ENCODE assay signal across 1 cellular context in the genomic region with DNA sequence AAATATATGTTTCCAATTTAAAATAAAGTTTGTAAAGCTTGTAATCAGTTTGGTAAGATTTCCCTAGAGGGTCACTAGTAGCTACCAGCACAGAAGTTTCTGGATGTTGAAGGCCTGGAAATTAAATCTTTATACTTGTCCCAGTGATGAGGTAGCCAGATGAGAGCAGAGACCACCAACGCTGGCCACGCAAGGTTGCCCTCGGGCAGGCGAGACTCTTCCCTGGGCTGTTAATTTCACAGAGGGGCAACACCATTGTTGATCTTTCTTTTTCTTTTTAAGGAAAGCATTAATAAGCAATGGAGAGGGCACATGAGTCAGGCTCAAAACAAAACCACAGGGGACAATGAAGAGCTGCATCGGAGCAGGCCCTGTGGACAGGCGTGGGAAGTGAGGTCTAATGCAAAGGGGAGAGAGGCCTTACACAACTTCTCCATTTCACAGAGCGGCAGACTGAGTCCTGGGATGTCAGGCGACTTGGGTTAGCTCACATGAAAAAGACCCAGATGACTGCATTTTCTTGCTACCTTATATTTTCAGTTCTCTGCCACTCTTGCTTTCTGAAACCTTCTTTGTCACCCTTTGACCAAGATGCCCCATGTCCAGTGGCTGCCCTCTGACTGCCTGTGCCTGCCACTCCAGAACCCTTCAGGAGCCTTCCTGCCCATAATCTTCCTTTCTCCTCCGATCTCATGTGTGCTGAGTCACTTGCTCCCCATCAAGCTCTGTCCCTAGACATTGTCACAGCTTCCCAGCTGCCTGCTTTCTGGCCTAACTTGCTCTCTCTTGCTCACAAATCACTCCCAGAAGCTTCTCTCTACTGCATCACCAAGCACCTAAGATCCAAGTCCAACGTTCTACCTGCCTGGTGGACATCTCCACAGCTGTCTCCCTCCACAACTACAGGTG.
TF ChIP-seq lines count a peak whose summit lies in the region.

No MANE protein-coding gene starts in this region.

TF ChIP-seq in K562, 482 proteins besides CTCF, POLR2A, EP300 and RAD21 (continued from another document):
- peak; percentile 59; the same call in 1 of the 2 replicates for TF ChIP-seq BCOR (IDR thresholded peaks at IDR 0.05)
- peak; percentile 45; the same call in 1 of the 2 replicates for TF ChIP-seq FOSL1 (tag; conservative IDR thresholded peaks at IDR 0.05)
- TF ChIP-seq, protein P1, sequence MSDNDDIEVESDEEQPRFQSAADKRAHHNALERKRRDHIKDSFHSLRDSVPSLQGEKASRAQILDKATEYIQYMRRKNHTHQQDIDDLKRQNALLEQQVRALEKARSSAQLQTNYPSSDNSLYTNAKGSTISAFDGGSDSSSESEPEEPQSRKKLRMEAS (CRISPR knock-in tag; IDR thresholded peaks at IDR 0.05): 0 out of 2 replicates have a peak, but pooled peaks have one; percentile 17
- TF ChIP-seq RBM25 (IDR thresholded peaks at IDR 0.05; ENCODE audit: low read depth, low read length, severe bottlenecking): peak; percentile 78
- TF ChIP-seq ZNF316 (IDR thresholded peaks at IDR 0.05): peak; percentile 69
- TF ChIP-seq MAFG (tag; conservative IDR thresholded peaks at IDR 0.05): peak; percentile 78
- TF ChIP-seq, protein P2, sequence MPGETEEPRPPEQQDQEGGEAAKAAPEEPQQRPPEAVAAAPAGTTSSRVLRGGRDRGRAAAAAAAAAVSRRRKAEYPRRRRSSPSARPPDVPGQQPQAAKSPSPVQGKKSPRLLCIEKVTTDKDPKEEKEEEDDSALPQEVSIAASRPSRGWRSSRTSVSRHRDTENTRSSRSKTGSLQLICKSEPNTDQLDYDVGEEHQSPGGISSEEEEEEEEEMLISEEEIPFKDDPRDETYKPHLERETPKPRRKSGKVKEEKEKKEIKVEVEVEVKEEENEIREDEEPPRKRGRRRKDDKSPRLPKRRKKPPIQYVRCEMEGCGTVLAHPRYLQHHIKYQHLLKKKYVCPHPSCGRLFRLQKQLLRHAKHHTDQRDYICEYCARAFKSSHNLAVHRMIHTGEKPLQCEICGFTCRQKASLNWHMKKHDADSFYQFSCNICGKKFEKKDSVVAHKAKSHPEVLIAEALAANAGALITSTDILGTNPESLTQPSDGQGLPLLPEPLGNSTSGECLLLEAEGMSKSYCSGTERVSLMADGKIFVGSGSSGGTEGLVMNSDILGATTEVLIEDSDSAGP (CRISPR knock-in tag; IDR thresholded peaks at IDR 0.05): no peak
- peak; percentile 19; the same call in 1 of the 2 replicates for TF ChIP-seq ARID1B (IDR thresholded peaks at IDR 0.05)
- TF ChIP-seq JUNB (CRISPR knock-in tag; conservative IDR thresholded peaks at IDR 0.05): 0 out of 2 replicates have a peak, but pooled peaks have one; percentile 6
- TF ChIP-seq HDAC1 (IDR thresholded peaks at IDR 0.05): no peak
- TF ChIP-seq, protein P3, sequence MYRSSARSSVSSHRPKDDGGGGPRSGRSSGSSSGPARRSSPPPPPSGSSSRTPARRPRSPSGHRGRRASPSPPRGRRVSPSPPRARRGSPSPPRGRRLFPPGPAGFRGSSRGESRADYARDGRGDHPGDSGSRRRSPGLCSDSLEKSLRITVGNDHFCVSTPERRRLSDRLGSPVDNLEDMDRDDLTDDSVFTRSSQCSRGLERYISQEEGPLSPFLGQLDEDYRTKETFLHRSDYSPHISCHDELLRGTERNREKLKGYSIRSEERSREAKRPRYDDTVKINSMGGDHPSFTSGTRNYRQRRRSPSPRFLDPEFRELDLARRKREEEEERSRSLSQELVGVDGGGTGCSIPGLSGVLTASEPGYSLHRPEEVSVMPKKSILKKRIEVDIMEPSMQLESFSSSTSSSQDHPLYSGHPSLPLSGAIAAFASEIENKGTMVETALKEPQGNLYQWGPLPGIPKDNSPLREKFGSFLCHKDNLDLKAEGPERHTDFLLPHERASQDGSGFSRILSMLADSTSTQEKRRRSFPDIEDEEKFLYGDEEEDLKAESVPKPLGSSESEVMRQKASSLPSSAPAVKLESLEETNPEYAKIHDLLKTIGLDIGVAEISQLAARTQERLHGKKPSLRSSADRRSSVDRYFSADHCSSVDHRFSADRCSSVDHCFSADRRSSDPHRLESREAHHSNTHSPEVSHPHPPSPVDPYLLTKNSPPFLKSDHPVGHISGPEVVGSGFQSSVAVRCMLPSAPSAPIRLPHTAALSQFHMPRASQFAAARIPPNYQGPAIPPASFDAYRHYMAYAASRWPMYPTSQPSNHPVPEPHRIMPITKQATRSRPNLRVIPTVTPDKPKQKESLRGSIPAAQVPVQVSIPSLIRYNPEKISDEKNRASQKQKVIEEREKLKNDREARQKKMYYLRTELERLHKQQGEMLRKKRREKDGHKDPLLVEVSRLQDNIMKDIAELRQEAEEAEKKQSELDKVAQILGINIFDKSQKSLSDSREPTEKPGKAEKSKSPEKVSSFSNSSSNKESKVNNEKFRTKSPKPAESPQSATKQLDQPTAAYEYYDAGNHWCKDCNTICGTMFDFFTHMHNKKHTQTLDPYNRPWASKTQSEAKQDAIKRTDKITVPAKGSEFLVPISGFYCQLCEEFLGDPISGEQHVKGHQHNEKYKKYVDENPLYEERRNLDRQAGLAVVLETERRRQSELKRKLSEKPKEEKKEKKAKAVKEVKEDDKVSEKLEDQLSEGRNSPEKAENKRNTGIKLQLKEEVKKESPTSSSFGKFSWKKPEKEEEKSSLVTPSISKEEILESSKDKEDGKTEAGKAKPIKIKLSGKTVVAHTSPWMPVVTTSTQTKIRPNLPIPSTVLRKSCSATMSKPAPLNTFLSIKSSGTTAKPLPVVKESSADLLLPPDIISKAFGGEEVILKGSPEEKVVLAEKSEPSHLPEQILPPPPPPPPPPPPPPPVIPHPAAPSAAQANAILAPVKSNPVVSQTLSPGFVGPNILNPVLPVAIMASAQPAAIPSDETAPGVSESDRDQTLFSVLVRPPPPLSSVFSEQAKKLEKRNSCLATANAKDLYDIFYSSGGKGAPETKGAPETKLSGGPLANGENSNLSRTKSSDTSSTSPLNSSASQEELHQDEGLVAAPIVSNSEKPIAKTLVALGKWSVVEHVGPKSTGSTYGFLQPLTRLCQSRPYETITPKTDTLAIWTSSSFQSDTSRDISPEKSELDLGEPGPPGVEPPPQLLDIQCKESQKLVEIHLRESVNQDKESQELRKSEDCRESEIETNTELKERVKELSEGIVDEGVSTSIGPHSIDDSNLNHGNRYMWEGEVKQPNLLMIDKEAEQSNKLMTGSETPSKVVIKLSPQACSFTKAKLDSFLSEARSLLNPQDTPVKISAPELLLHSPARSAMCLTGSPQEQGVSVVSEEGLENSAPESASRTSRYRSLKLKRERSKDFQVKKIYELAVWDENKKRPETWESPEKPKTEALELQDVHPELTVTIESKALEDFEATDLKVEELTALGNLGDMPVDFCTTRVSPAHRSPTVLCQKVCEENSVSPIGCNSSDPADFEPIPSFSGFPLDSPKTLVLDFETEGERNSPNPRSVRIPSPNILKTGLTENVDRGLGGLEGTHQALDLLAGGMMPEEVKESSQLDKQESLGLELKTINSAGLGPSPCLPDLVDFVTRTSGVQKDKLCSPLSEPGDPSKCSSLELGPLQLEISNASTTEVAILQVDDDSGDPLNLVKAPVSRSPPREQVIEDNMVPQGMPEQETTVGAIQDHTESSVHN (IDR thresholded peaks at IDR 0.05; ENCODE audit: borderline replicate concordance in 1 of 2, low read depth in 1 of 2): no peak
- TF ChIP-seq BRF1 (IDR thresholded peaks at IDR 0.05; ENCODE audit: borderline replicate concordance, extremely low read depth, insufficient read length): no peak
- TF ChIP-seq TAF9B (IDR thresholded peaks at IDR 0.05; ENCODE audit: partially characterized antibody): no peak
- no peak for TF ChIP-seq ZKSCAN8 (CRISPR knock-in tag; IDR thresholded peaks at IDR 0.05)
- no peak for TF ChIP-seq ZNF76 (CRISPR knock-in tag; IDR thresholded peaks at IDR 0.05; ENCODE audit: borderline replicate concordance)
- TF ChIP-seq IRF2 (CRISPR knock-in tag; IDR thresholded peaks at IDR 0.05): no peak
